Comparison of ENCODE assay signal across 19 cellular contexts in the genomic region with DNA sequence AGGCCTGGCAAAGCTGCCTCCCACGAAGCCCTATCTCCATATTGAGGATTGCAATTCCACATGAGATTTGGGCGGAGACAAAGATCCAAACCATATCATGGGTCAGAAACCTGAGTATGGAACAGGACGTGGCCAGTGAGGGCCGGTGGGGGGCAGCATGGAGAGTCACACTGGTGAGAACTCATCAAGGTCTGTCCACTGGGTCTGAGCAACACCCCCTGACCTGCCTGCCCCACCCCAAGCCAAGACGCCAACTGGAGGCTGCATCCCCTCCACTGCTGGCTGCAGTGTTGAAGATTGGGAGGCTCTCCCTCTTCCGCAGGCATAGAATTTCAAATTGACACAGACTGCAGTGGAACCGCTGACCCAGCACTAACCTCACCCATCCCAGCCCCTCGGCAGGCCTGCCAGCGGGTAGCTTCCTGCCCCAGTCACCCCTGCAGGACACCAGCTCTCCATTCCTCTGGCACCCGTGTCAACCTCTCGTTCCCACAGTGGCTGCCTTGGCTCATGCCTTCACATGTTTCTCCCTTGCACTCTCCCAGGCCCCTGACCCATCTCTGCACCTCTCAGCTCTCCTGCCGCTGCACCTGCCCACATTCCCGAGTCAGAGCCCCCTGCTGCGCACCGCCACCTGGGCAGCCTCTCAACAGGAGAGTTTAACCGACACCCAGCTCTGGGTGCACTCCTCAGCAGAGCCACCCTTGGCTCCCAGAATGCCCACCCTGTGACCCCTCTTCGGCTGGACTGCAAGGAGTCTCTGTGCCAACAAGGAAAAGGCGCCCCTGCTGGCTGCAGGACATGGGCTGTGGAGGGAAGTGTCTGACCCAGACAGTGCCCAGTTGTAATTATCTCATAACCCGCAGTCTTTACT. TPM values are rescaled to one million over a fixed set of nuclear protein-coding genes. Genes with fewer than 3 reads are reported as not detected.
DNase-seq lines count a peak whose midpoint lies in the region; ATAC-seq and TF ChIP-seq lines count a peak whose summit lies in the region.
"Had no signal": no experiment of that assay in that cellular context is flagged by ENCODE, and none has a peak within 500 bp of the region (broad histone marks: within the 10 kb centered on the region; RNA-seq: fewer than 3 reads in every experiment).

No MANE protein-coding gene starts in this region.

- H3K9me3 ChIP-seq in tibial nerve = no peaks in the 10 kb centered on the region
- H3K9me3 ChIP-seq: Caco-2 had no signal

- CTCF ChIA-PET in activated naive CD4-positive, alpha-beta T cell treated with anti-CD3 and anti-CD28 coated beads, Interleukin-2, amount 10 ng/mL, durations not matched to agents 7 days and 5 days (lab: Charles Lee) = interaction anchor here (0.6 kb wide), 2 partner anchors 9 to 12 kb away, joined by 3 read pairs; no protein-coding TSS in a partner anchor

- no peak overlapping the region for H3K4me3 ChIP-seq in tibial nerve
- H3K4me3 ChIP-seq: SK-N-MC had no signal

- no peak for TF ChIP-seq EP300 in tibial nerve (IDR thresholded peaks at IDR 0.05)

- peaks cover 38% of the 10 kb centered on the region for H3K4me1 Mint-ChIP-seq in activated naive CD4-positive, alpha-beta T cell treated with anti-CD3 and anti-CD28 coated beads, Interleukin-2, amount 10 ng/mL, durations not matched to agents 7 days and 5 days
- peaks cover 15% of the 10 kb centered on the region for H3K4me1 Mint-ChIP-seq in activated T-helper 17 cell treated with anti-CD3 and anti-CD28 coated beads, Interleukin-2, amount 50 U/mL, for 72 hours

- H3K36me3 Mint-ChIP-seq in activated naive CD4-positive, alpha-beta T cell treated with anti-CD3 and anti-CD28 coated beads, Interleukin-2, amount 10 ng/mL, durations not matched to agents 7 days and 5 days = no peaks in the 10 kb centered on the region
- no peaks in the 10 kb centered on the region for H3K36me3 Mint-ChIP-seq in activated T-helper 17 cell treated with anti-CD3 and anti-CD28 coated beads, Interleukin-2, amount 50 U/mL, for 72 hours (ENCODE audit: low read depth)

- no peak for ATAC-seq in activated T-helper 17 cell treated with anti-CD3 and anti-CD28 coated beads, Interleukin-2, amount 50 U/mL, for 72 hours (replicated peaks)
- ATAC-seq: left ventricle myocardium superior had no signal

- no peak for DNase-seq in activated naive CD4-positive, alpha-beta T cell treated with anti-CD3 and anti-CD28 coated beads, Interleukin-2, amount 10 ng/mL, durations not matched to agents 7 days and 5 days
- DNase-seq in activated naive CD4-positive, alpha-beta T cell treated with Interleukin-2 at 50 U/mL for 16 hours = no peak
- peak; percentile 72 for DNase-seq in mesenteric fat pad (ENCODE audit: low spot score)
- peak; percentile 39 for DNase-seq in ureter (ENCODE audit: low spot score)
- DNase-seq in LoVo (ENCODE audit: low spot score) = no peak
- DNase-seq in tibial nerve (ENCODE audit: low spot score in 2 of 2) = no peak
- DNase-seq in NCI-H1105 (lab: John Stamatoyannopoulos, UW) = no peak
- DNase-seq: activated CD4-positive, alpha-beta T cell treated with anti-CD3 and anti-CD28 coated beads, Interleukin-2, amount 50 U/mL, for 4 hours; activated effector memory CD4-positive, alpha-beta T cell treated with Interleukin-2 at 50 U/mL for 16 hours; amygdala; cerebellar nuclear complex; left ventricle myocardium superior; naive B cell; NCI-H1930; NCI-H526; retina had no signal

- no peak overlapping the region for H3K4me3 Mint-ChIP-seq in activated naive CD4-positive, alpha-beta T cell treated with anti-CD3 and anti-CD28 coated beads, Interleukin-2, amount 10 ng/mL, durations not matched to agents 7 days and 5 days
- H3K4me3 Mint-ChIP-seq in activated T-helper 17 cell treated with anti-CD3 and anti-CD28 coated beads, Interleukin-2, amount 50 U/mL, for 72 hours = no peak overlapping the region
- H3K4me3 Mint-ChIP-seq: naive B cell had no signal

- no peaks in the 10 kb centered on the region for H3K27me3 Mint-ChIP-seq in activated naive CD4-positive, alpha-beta T cell treated with anti-CD3 and anti-CD28 coated beads, Interleukin-2, amount 10 ng/mL, durations not matched to agents 7 days and 5 days
- no peaks in the 10 kb centered on the region for H3K27me3 Mint-ChIP-seq in activated T-helper 17 cell treated with anti-CD3 and anti-CD28 coated beads, Interleukin-2, amount 50 U/mL, for 72 hours

- H3K4me1 ChIP-seq in tibial nerve = peaks cover 0 to 3% (median 0%) of the 10 kb centered on the region in 4 donors
- H3K4me1 ChIP-seq: Caco-2 had no signal

- no peak overlapping the region for H3K27ac ChIP-seq in tibial nerve
- H3K27ac ChIP-seq: SK-N-MC had no signal

- no peak for TF ChIP-seq POLR2A in tibial nerve (IDR thresholded peaks at IDR 0.05)

- no peaks in the 10 kb centered on the region for H3K36me3 ChIP-seq in tibial nerve

- whole genome bisulfite sequencing in tibial nerve, 2 donors = 84 to 87% methylated on average over 18 to 19 of the region's 19 CpGs

- peaks cover 3% of the 10 kb centered on the region for H3K9me3 Mint-ChIP-seq in activated naive CD4-positive, alpha-beta T cell treated with anti-CD3 and anti-CD28 coated beads, Interleukin-2, amount 10 ng/mL, durations not matched to agents 7 days and 5 days
- peaks cover 4% of the 10 kb centered on the region for H3K9me3 Mint-ChIP-seq in activated T-helper 17 cell treated with anti-CD3 and anti-CD28 coated beads, Interleukin-2, amount 50 U/mL, for 72 hours

- no peaks in the 10 kb centered on the region for H3K27me3 ChIP-seq in tibial nerve

- TF ChIP-seq CTCF in tibial nerve (IDR thresholded peaks at IDR 0.05) = no peak

- H3K27ac Mint-ChIP-seq in activated naive CD4-positive, alpha-beta T cell treated with anti-CD3 and anti-CD28 coated beads, Interleukin-2, amount 10 ng/mL, durations not matched to agents 7 days and 5 days = peak overlapping the region; percentile 16
- H3K27ac Mint-ChIP-seq in activated T-helper 17 cell treated with anti-CD3 and anti-CD28 coated beads, Interleukin-2, amount 50 U/mL, for 72 hours = peak overlapping the region; percentile 66

RNA-seq across cellular contexts. Expression of gene PPP2R5C, which starts 45.2 kb away (rescaled TPM):
- total RNA-seq in activated T-helper 17 cell treated with anti-CD3 and anti-CD28 coated beads, Interleukin-2, amount 50 U/mL, for 72 hours = 100 to 1,000 TPM; 232 to 283 TPM
- total RNA-seq in mesenteric fat pad (124 TPM), ureter (155 TPM), tibial nerve (100 to 1,000 TPM in 1 of 4 donors, 10 to 100 TPM in 3; 63.3 to 113 (median 75.9) TPM)

Comparison
In these comparisons a context has a peak if more than half of its experiments do, and no peak if none do; other contexts are left out.
1. DNase-seq: peak in mesenteric fat pad (single experiment) and ureter (single experiment); none in activated naive CD4-positive, alpha-beta T cell treated with anti-CD3 and anti-CD28 coated beads, Interleukin-2, amount 10 ng/mL, durations not matched to agents 7 days and 5 days (single experiment), activated naive CD4-positive, alpha-beta T cell treated with Interleukin-2 at 50 U/mL for 16 hours (single experiment), LoVo (single experiment), tibial nerve (0 of 2) and NCI-H1105 (single experiment).